ENCODE assay signal across 8 cellular contexts in genomic region chr4:41258783-41259182, GRCh38. TPM values are rescaled to one million over a fixed set of nuclear protein-coding genes. Genes with fewer than 3 reads are reported as not detected.
DNase-seq lines count a peak whose midpoint lies in the region; ATAC-seq, FAIRE-seq and TF ChIP-seq lines count a peak whose summit lies in the region.

No MANE protein-coding gene starts in this region.

- FAIRE-seq in A549 (lab: Jason Lieb, UNC): no peak

- no peak for TF ChIP-seq POLR2A in A549 (IDR thresholded peaks at IDR 0.05; ENCODE audit: low read length)

- TF ChIP-seq CTCF in A549 (IDR thresholded peaks at IDR 0.05) (peak; percentile 23; the same call in 1 of the 3 replicates), GM12872 (IDR thresholded peaks at IDR 0.05; ENCODE audit: insufficient read depth, low read depth, low read length) (0 out of 3 replicates have a peak, but pooled peaks have one; percentile 18)

- no peak overlapping the region for H3K9ac ChIP-seq in endocrine pancreas (ENCODE audit: control insufficient read depth, insufficient read depth, low read length)

- WGBS in A549 (ENCODE audit: missing lambda C conversion rate): 49% methylated on average over 5 of the region's 5 CpGs

- ATAC-seq in A549 (peak in 1 of 2 experiments; percentile 23; a peak in 2 of 6 replicates), GM19395 (IDR thresholded peaks at IDR 0.05; ENCODE audit: unreplicated experiment) (no peak), GM19328 (IDR thresholded peaks at IDR 0.05; ENCODE audit: unreplicated experiment) (no peak)

- H3K4me3 ChIP-seq in A549 (peak overlapping the region; percentile 99), endocrine pancreas (ENCODE audit: control insufficient read depth, insufficient read depth, low read length) (peak overlapping the region; percentile 69)

- H3K4me1 ChIP-seq in A549: peaks cover 33% of the 10 kb centered on the region
- H3K4me1 ChIP-seq in endocrine pancreas (ENCODE audit: control insufficient read depth, insufficient read depth, low read length): peaks cover 7% of the 10 kb centered on the region

- no peaks in the 10 kb centered on the region for H3K36me3 ChIP-seq in endocrine pancreas (ENCODE audit: control insufficient read depth, insufficient read depth, low read length)

- TF ChIP-seq EP300 in A549 (IDR thresholded peaks at IDR 0.05): no peak

- peak overlapping the region; percentile 99; a peak in 5 of 6 replicates for H3K27ac ChIP-seq in A549

- DNase-seq in A549 (ENCODE audit: low read depth in 1 of 2, low spot score in 1 of 2) (peak; percentile 10 to 70), NCI-H748 (lab: John Stamatoyannopoulos, UW; ENCODE audit: unreplicated experiment) (peak; percentile 44), mucosa of gallbladder (ENCODE audit: low spot score) (peak; percentile 23), activated gamma-delta T cell treated with Interleukin-2 at 50 U/mL for 16 hours (no peak)

- peak; percentile 27 to 37; a peak in 3 of 5 replicates for TF ChIP-seq RAD21 in A549 (conservative IDR thresholded peaks at IDR 0.05 in 1 of 2, IDR thresholded peaks at IDR 0.05 in 1 of 2)

- H3K27me3 ChIP-seq in endocrine pancreas (ENCODE audit: control insufficient read depth, insufficient read depth, low read length): no peaks in the 10 kb centered on the region

- CTCF ChIA-PET in A549 (lab: Yijun Ruan, JAX): interaction anchor here (0.6 to 1.6 kb wide), 5 partner anchors 9 to 402 kb away, joined by 3 to 6 read pairs (median 4); no protein-coding TSS in a partner anchor

- peak overlapping the region; percentile 92 for H3K4me2 ChIP-seq in A549

- H3K9me3 ChIP-seq in A549 (no peaks in the 10 kb centered on the region), endocrine pancreas (ENCODE audit: control insufficient read depth, low read length) (no peaks in the 10 kb centered on the region)

- POLR2A ChIA-PET in A549 (lab: Yijun Ruan, JAX): interaction anchor here (1.1 to 4.7 kb wide), 3 partner anchors 10 to 44 kb away, joined by 3 to 72 read pairs (median 23); partner anchors contain the start of gene APBB2

TF ChIP-seq in A549, 52 proteins besides CTCF, POLR2A, EP300 and RAD21:
- no peak for TF ChIP-seq REST (IDR thresholded peaks at IDR 0.05)
- no peak for TF ChIP-seq NR3C1 (IDR thresholded peaks at IDR 0.05)
- TF ChIP-seq HOXA7 (CRISPR knock-in tag; IDR thresholded peaks at IDR 0.05): peak; percentile 76; the same call in 1 of the 2 replicates
- peak; percentile 84 for TF ChIP-seq MAFK (IDR thresholded peaks at IDR 0.05; ENCODE audit: partially characterized antibody)

RNA-seq across cellular contexts. Expression of gene UCHL1, which starts 2.1 kb away (rescaled TPM):
- 1,819 and 1,981 TPM in 2 replicates for polyA plus RNA-seq in A549 (2011; rRNA removed)
- 1,534 and 1,760 TPM in 2 replicates for polyA plus RNA-seq in A549 (2012; cell fraction: cytosol; rRNA removed)
- polyA plus RNA-seq in A549 (2012; cell fraction: nucleus; rRNA removed): 2,660 and 5,319 TPM in 2 replicates
- 953 to 989 TPM (median 980 TPM) in 3 replicates for polyA plus RNA-seq in A549 (2017; fragmentation: RNase III; extraction: RNeasy Plus Mini Kit Qiagen cat#74134 plus additional on column Dnase treatment)
- 406 and 486 TPM in 2 replicates for polyA minus RNA-seq in A549 (2011; rRNA and poly(A)+ RNA removed)
- total RNA-seq in mucosa of gallbladder: 12.8 TPM

RNA-seq across cellular contexts. Expression of gene APBB2, which starts 44.4 kb away (rescaled TPM):
- 31.3 and 31.9 TPM in 2 replicates for polyA plus RNA-seq in A549 (2011; rRNA removed)
- polyA plus RNA-seq in A549 (2012; cell fraction: cytosol; rRNA removed): 12.3 and 12.9 TPM in 2 replicates
- 12.0 and 15.6 TPM in 2 replicates for polyA plus RNA-seq in A549 (2012; cell fraction: nucleus; rRNA removed)
- 8.3 to 9.9 TPM (median 9.6 TPM) in 3 replicates for polyA plus RNA-seq in A549 (2017; fragmentation: RNase III; extraction: RNeasy Plus Mini Kit Qiagen cat#74134 plus additional on column Dnase treatment)
- polyA minus RNA-seq in A549 (2011; rRNA and poly(A)+ RNA removed): 54.3 and 57.4 TPM in 2 replicates
- 44.9 TPM for total RNA-seq in mucosa of gallbladder
